In genomic region chr1:232598837-232599177, GRCh38 we compare ENCODE assay signal across 18 cellular contexts.
"Had no signal": no experiment of that assay in that cellular context is flagged by ENCODE, and none has a peak within 500 bp of the region (broad histone marks: within the 10 kb centered on the region; RNA-seq: fewer than 3 reads in every experiment).

No MANE protein-coding gene starts in this region.

- DNase-seq: activated CD4-positive, alpha-beta T cell treated with anti-CD3 and anti-CD28 coated beads for 36 hours; activated gamma-delta T cell; activated naive CD8-positive, alpha-beta T cell treated with anti-CD3 and anti-CD28 coated beads for 36 hours; activated T-cell treated with anti-CD3 and anti-CD28 coated beads, Interleukin-2, amount 50 U/mL, for 24 hours; anterior cingulate cortex; glutamatergic neuron; left colon; mucosa of descending colon; naive thymus-derived CD8-positive, alpha-beta T cell; occipital lobe; stimulated activated CD4-positive, alpha-beta T cell treated with anti-CD3 and anti-CD28 coated beads, Interleukin-2, amount 100 ng/mL, for 24 hours; stimulated activated naive CD4-positive, alpha-beta T cell treated with Interleukin-2 at 50 U/mL for 16 hours; T1000; testis; WERI-Rb-1 had no signal

- H3K27ac ChIP-seq: esophagus muscularis mucosa, testis, WERI-Rb-1 had no signal

- H3K36me3 ChIP-seq: breast epithelium, esophagus muscularis mucosa, WERI-Rb-1 had no signal

- ATAC-seq: left colon; mucosa of descending colon; naive thymus-derived CD8-positive, alpha-beta T cell had no signal

- H3K27ac Mint-ChIP-seq: naive thymus-derived CD8-positive, alpha-beta T cell had no signal

- H3K4me3 Mint-ChIP-seq: activated CD4-positive, alpha-beta T cell treated with anti-CD3 and anti-CD28 coated beads for 36 hours; activated naive CD8-positive, alpha-beta T cell treated with anti-CD3 and anti-CD28 coated beads for 36 hours; activated T-cell treated with anti-CD3 and anti-CD28 coated beads, Interleukin-2, amount 50 U/mL, for 24 hours; naive thymus-derived CD8-positive, alpha-beta T cell had no signal

- H3K27me3 ChIP-seq: breast epithelium, esophagus muscularis mucosa, testis had no signal

- H3K9me3 Mint-ChIP-seq: activated naive CD8-positive, alpha-beta T cell treated with anti-CD3 and anti-CD28 coated beads for 36 hours; activated T-cell treated with anti-CD3 and anti-CD28 coated beads, Interleukin-2, amount 50 U/mL, for 24 hours; naive thymus-derived CD8-positive, alpha-beta T cell had no signal

- H3K9me3 ChIP-seq: breast epithelium, esophagus muscularis mucosa, mucosa of descending colon, testis had no signal

- H3K27me3 Mint-ChIP-seq: activated CD4-positive, alpha-beta T cell treated with anti-CD3 and anti-CD28 coated beads for 36 hours; activated naive CD8-positive, alpha-beta T cell treated with anti-CD3 and anti-CD28 coated beads for 36 hours; activated T-cell treated with anti-CD3 and anti-CD28 coated beads, Interleukin-2, amount 50 U/mL, for 24 hours had no signal

- H3K4me3 ChIP-seq: breast epithelium, esophagus muscularis mucosa, lung, mucosa of descending colon, testis had no signal

- H3K4me1 ChIP-seq: breast epithelium, testis had no signal

- H3K36me3 Mint-ChIP-seq: activated naive CD8-positive, alpha-beta T cell treated with anti-CD3 and anti-CD28 coated beads for 36 hours; naive thymus-derived CD8-positive, alpha-beta T cell had no signal
